28 cellular contexts compared by ENCODE assay signal in the genomic region with DNA sequence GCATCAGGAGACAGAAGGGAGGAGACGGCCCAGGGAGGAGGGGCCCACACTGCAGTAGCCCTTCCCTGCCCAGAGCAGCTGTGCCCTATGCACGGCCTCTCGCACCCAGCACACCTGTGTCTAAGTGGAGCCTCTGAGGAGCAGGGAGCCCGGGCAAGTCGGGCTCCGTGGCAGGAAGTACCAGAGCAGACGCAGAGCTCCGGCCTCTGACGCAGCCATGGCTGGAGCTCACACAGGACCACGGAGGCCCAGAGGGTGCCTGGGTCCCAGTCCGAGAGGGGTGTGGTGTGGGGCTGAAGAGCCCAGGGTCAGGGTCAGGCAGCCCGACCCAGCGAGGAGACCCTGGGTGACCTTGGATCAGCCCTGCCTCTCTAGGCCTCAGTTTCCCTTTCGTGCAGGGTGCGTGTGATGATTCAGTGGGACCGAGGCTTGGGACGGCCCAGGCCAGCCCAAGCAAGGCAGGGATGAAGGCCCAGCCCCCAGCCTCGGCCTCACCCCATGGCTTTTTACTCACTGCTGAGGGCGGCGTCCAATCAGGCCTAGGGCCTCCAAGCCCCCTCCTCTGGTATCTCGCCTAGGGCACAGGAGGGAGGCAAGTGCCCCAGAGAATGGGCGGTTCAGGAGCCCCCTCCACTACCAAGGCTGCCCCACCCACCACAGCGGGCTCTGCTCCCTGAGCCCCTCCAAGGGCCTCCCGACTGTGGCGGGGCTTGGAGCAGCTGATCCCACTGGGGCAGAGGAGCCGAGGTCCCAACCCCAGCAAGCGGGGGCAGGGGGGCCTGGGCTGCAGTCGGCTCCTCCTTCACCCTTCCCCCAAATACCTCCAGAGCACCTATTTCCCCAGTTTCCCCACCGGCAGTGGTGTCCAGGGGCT. TPM values are rescaled to one million over a fixed set of nuclear protein-coding genes. Genes with fewer than 3 reads are reported as not detected.
A peak's percentile ranks its signal among the peaks of the same experiment; 100 is the strongest.
DNase-seq lines count a peak whose midpoint lies in the region; ATAC-seq and TF ChIP-seq lines count a peak whose summit lies in the region.
"Had no signal": no experiment of that assay in that cellular context is flagged by ENCODE, and none has a peak within 500 bp of the region (broad histone marks: within the 10 kb centered on the region; RNA-seq: fewer than 3 reads in every experiment).

No MANE protein-coding gene starts in this region.

- H3K4me1 ChIP-seq in NT2/D1 (ENCODE audit: insufficient read depth, insufficient read length), result peaks cover 47% of the 10 kb centered on the region
- H3K4me1 ChIP-seq in liver (ENCODE audit: control insufficient read depth in 4 of 4, insufficient read depth in 4 of 4, low read length in 3 of 4), result peaks cover 30 to 77% (median 61%) of the 10 kb centered on the region in 4 donors

- no peak for ATAC-seq in GM18519 (IDR thresholded peaks at IDR 0.05; ENCODE audit: low FRiP score, unreplicated experiment)
- ATAC-seq in HG02970 (IDR thresholded peaks at IDR 0.05; ENCODE audit: low FRiP score, unreplicated experiment), result no peak
- ATAC-seq in HG03354 (IDR thresholded peaks at IDR 0.05; ENCODE audit: poor library complexity, severe bottlenecking, unreplicated experiment), result no peak
- no peak for ATAC-seq in omental fat pad (ENCODE audit: low FRiP score)
- ATAC-seq: activated T-cell treated with anti-CD3 and anti-CD28 coated beads, Interleukin-2, amount 50 U/mL, for 72 hours; natural killer cell treated with Interleukin-12 subunit alpha and Interleukin-12 subunit beta and Interleukin-15 and Interleukin-18, amount 100 ng/mL, for 72 hours; stimulated activated effector memory CD8-positive, alpha-beta T cell treated with anti-CD3 and anti-CD28 coated beads, Interleukin-12 subunit alpha, Interleukin-12 subunit beta, amount 100 ng/mL, for 72 hours had no signal

- no peak overlapping the region for H3K4me3 ChIP-seq in NT2/D1 (ENCODE audit: insufficient read length, low read depth)
- no peak overlapping the region for H3K4me3 ChIP-seq in liver (ENCODE audit: low read depth in 1 of 3, low read length in 3 of 3)
- H3K4me3 ChIP-seq: cardiac muscle cell, PC-9 had no signal

- H3K27me3 ChIP-seq in NT2/D1 (ENCODE audit: insufficient read depth, insufficient read length) (peaks cover 33% of the 10 kb centered on the region), liver (ENCODE audit: control insufficient read depth in 4 of 4, insufficient read depth in 4 of 4, low read length in 3 of 4) (no peaks in the 10 kb centered on the region)
- H3K27me3 ChIP-seq: cardiac muscle cell had no signal

- TF ChIP-seq CTCF in liver (IDR thresholded peaks at IDR 0.05; ENCODE audit: low read depth, low read length, missing input control) (no peak), omental fat pad (IDR thresholded peaks at IDR 0.05) (no peak)

- H3K36me3 ChIP-seq in NT2/D1 (ENCODE audit: insufficient read depth, insufficient read length, low read length) (no peaks in the 10 kb centered on the region), liver (ENCODE audit: control insufficient read depth in 4 of 4, insufficient read depth in 3 of 4, low read depth in 1 of 4, low read length in 3 of 4) (no peaks in the 10 kb centered on the region)
- H3K36me3 ChIP-seq: cardiac muscle cell had no signal

- H3K9ac ChIP-seq in NT2/D1 (ENCODE audit: insufficient read length, low read depth) (peak overlapping the region; percentile 61), liver (ENCODE audit: low read depth in 1 of 2, low read length in 2 of 2) (no peak overlapping the region)

- H3K9me3 ChIP-seq in NT2/D1 (ENCODE audit: insufficient read depth, low read length) (no peaks in the 10 kb centered on the region), liver (ENCODE audit: control insufficient read depth in 4 of 4, low read length in 3 of 4) (no peaks in the 10 kb centered on the region)

- peak overlapping the region; percentile 89 to 94 for H3K27ac ChIP-seq in liver (ENCODE audit: low read depth in 1 of 2, low read length in 2 of 2)
- H3K27ac ChIP-seq: cardiac muscle cell, HL-60, PC-9 had no signal

- 91% methylated on average over 29 of the region's 29 CpGs for WGBS in liver

- TF ChIP-seq RAD21 in liver (IDR thresholded peaks at IDR 0.05), result no peak

- DNase-seq in A172 (ENCODE audit: low spot score) (peak; percentile 87), ELF-1 (ENCODE audit: low read depth, low spot score) (peak; percentile 40), NT2/D1 (ENCODE audit: low read depth, low spot score) (no peak), omental fat pad (ENCODE audit: low spot score) (no peak)
- DNase-seq: activated CD4-positive, alpha-beta T cell treated with anti-CD3 and anti-CD28 coated beads for 48 hours; activated naive CD4-positive, alpha-beta T cell treated with anti-CD3 and anti-CD28 coated beads for 36 hours; activated T-cell treated with anti-CD3 and anti-CD28 coated beads, Interleukin-2, amount 50 U/mL, for 72 hours; amniotic stem cell; CD4-positive, alpha-beta memory T cell; dermis blood vessel endothelial cell; head of caudate nucleus; midbrain; MM.1S; NCI-H774; PC-9; small intestine; stimulated activated CD4-positive, alpha-beta T cell treated with anti-CD3 and anti-CD28 coated beads, Interleukin-2, amount 100 ng/mL, for 24 hours had no signal

TF ChIP-seq in liver, 16 proteins besides CTCF, POLR2A, EP300 and RAD21 (continues in another document):
- no peak for TF ChIP-seq YY1 (IDR thresholded peaks at IDR 0.05)
- no peak for TF ChIP-seq JUND (IDR thresholded peaks at IDR 0.05)
- TF ChIP-seq, protein P1, sequence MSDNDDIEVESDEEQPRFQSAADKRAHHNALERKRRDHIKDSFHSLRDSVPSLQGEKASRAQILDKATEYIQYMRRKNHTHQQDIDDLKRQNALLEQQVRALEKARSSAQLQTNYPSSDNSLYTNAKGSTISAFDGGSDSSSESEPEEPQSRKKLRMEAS (IDR thresholded peaks at IDR 0.05), result no peak
- TF ChIP-seq, protein P2, sequence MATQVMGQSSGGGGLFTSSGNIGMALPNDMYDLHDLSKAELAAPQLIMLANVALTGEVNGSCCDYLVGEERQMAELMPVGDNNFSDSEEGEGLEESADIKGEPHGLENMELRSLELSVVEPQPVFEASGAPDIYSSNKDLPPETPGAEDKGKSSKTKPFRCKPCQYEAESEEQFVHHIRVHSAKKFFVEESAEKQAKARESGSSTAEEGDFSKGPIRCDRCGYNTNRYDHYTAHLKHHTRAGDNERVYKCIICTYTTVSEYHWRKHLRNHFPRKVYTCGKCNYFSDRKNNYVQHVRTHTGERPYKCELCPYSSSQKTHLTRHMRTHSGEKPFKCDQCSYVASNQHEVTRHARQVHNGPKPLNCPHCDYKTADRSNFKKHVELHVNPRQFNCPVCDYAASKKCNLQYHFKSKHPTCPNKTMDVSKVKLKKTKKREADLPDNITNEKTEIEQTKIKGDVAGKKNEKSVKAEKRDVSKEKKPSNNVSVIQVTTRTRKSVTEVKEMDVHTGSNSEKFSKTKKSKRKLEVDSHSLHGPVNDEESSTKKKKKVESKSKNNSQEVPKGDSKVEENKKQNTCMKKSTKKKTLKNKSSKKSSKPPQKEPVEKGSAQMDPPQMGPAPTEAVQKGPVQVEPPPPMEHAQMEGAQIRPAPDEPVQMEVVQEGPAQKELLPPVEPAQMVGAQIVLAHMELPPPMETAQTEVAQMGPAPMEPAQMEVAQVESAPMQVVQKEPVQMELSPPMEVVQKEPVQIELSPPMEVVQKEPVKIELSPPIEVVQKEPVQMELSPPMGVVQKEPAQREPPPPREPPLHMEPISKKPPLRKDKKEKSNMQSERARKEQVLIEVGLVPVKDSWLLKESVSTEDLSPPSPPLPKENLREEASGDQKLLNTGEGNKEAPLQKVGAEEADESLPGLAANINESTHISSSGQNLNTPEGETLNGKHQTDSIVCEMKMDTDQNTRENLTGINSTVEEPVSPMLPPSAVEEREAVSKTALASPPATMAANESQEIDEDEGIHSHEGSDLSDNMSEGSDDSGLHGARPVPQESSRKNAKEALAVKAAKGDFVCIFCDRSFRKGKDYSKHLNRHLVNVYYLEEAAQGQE (IDR thresholded peaks at IDR 0.05), result no peak
- TF ChIP-seq, protein P3, sequence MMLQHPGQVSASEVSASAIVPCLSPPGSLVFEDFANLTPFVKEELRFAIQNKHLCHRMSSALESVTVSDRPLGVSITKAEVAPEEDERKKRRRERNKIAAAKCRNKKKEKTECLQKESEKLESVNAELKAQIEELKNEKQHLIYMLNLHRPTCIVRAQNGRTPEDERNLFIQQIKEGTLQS (IDR thresholded peaks at IDR 0.05), result no peak
- TF ChIP-seq NR2F2 (IDR thresholded peaks at IDR 0.05), result no peak
- no peak for TF ChIP-seq HNF4G (IDR thresholded peaks at IDR 0.05)
- TF ChIP-seq GABPA (IDR thresholded peaks at IDR 0.05 in 1 of 2, conservative IDR thresholded peaks at IDR 0.05 in 1 of 2), result no peak
- TF ChIP-seq TAF1 (conservative IDR thresholded peaks at IDR 0.05), result no peak
- no peak for TF ChIP-seq FOXA2 (IDR thresholded peaks at IDR 0.05)
- TF ChIP-seq HNF4A (conservative IDR thresholded peaks at IDR 0.05), result no peak
- no peak for TF ChIP-seq RXRA (IDR thresholded peaks at IDR 0.05)
- TF ChIP-seq SP1 (IDR thresholded peaks at IDR 0.05), result no peak
- TF ChIP-seq FOXA1 (IDR thresholded peaks at IDR 0.05), result no peak

RNA-seq across cellular contexts. Expression of a gene that starts 4.3 kb away (rescaled TPM):
- 79.4 and 88.8 TPM in 2 replicates for total RNA-seq in A172 (2014; rRNA removed; shearing (Covaris generic))
- total RNA-seq in liver (100 to 1,000 TPM in 1 of 2 donors, 10 to 100 TPM in 1; 75.1 to 213 TPM), omental fat pad (100 to 1,000 TPM; 391 to 854 (median 473) TPM)
- polyA plus RNA-seq in liver, result 100 to 1,000 TPM; 211 to 222 TPM

RNA-seq across cellular contexts. Expression of a gene that starts 20.8 kb away (rescaled TPM):
- 16.0 and 16.7 TPM in 2 replicates for total RNA-seq in A172 (2014; rRNA removed; shearing (Covaris generic))
- total RNA-seq in liver (10 to 100 TPM in 1 of 2 donors, 1 to 10 TPM in 1; 6.4 to 19.7 TPM), omental fat pad (10 to 100 TPM in 1 of 4 donors, 1 to 10 TPM in 3; 4.4 to 12.8 (median 7.5) TPM)
- polyA plus RNA-seq in liver, result 1 to 10 TPM; 2.3 to 4.1 TPM
- total RNA-seq: CD4-positive, alpha-beta memory T cell; natural killer cell treated with Interleukin-12 subunit alpha and Interleukin-12 subunit beta and Interleukin-15 and Interleukin-18, amount 100 ng/mL, for 72 hours had no signal
- polyA plus RNA-seq: CD4-positive, alpha-beta memory T cell had no signal

RNA-seq across cellular contexts. Expression of a gene that starts 28.8 kb away (rescaled TPM):
- total RNA-seq in A172 (2014; rRNA removed; shearing (Covaris generic)), result 110 and 127 TPM in 2 replicates
- total RNA-seq in liver, result 10 to 100 TPM; 34.5 to 38.5 TPM
- polyA plus RNA-seq in liver, result 10 to 100 TPM; 32.1 to 39.7 TPM
- total RNA-seq in omental fat pad, result 100 to 1,000 TPM in 3 of 4 donors, 10 to 100 TPM in 1; 50.6 to 274 (median 145) TPM
- total RNA-seq: CD4-positive, alpha-beta memory T cell had no signal
- polyA plus RNA-seq: IgD-negative memory B cell had no signal

RNA-seq across cellular contexts. Expression of a gene that starts 51.2 kb away (rescaled TPM):
- total RNA-seq in A172 (2014; rRNA removed; shearing (Covaris generic)), result not detected in 2 replicates
- total RNA-seq in liver (under 1 TPM; 0.08 to 0.14 TPM), omental fat pad (10 to 100 TPM in 1 of 4 donors, 1 to 10 TPM in 3; 3.5 to 10.2 (median 5.0) TPM)
- polyA plus RNA-seq in liver, result under 1 TPM; 0.11 to 0.12 TPM
- total RNA-seq: dermis blood vessel endothelial cell, SK-MEL-5, temporal lobe had no signal

RNA-seq across cellular contexts. Expression of a gene that starts 56.8 kb away (rescaled TPM):
- not detected in 2 replicates for total RNA-seq in A172 (2014; rRNA removed; shearing (Covaris generic))
- total RNA-seq in liver, result not detected
- under 1 TPM; 0.14 to 0.32 TPM for polyA plus RNA-seq in liver
- 10 to 100 TPM in 2 of 4 donors, 1 to 10 TPM in 2; 5.0 to 24.1 (median 9.0) TPM for total RNA-seq in omental fat pad
- total RNA-seq: activated naive CD4-positive, alpha-beta T cell treated with anti-CD3 and anti-CD28 coated beads for 36 hours; activated T-cell treated with anti-CD3 and anti-CD28 coated beads, Interleukin-2, amount 50 U/mL, for 72 hours; cardiac muscle cell; CD4-positive, alpha-beta memory T cell; natural killer cell treated with Interleukin-12 subunit alpha and Interleukin-12 subunit beta and Interleukin-15 and Interleukin-18, amount 100 ng/mL, for 72 hours; PC-9; SK-MEL-5; temporal lobe had no signal
- polyA plus RNA-seq: cardiac muscle cell; CD4-positive, alpha-beta memory T cell; IgD-negative memory B cell had no signal

Comparison
In these comparisons a context has a peak if more than half of its experiments do, and no peak if none do; other contexts are left out.
1. DNase-seq: peak in A172 (single experiment) and ELF-1 (single experiment); none in NT2/D1 (single experiment) and omental fat pad (single experiment).